14 cellular contexts compared by ENCODE assay signal in the genomic region with DNA sequence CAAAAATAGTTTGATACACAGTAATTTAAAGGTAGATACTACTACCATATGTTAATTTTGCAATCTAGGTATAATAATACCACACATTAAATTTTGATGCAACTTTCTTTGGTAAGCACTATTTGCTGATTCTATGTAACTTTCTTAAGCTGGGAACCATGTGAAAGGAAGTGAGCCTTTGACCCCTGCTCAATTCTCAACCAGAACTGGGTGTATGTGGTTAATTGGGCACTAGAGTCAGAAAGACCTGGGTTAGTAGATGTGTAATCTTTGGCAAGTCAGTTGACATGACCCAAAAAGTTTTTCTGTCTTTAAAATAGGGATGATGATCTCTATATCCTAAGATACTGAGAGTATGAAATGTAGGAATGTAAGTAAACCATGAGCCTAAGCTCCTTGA. TPM values are rescaled to one million over a fixed set of nuclear protein-coding genes. Genes with fewer than 3 reads are reported as not detected.
A peak's percentile ranks its signal among the peaks of the same experiment; 100 is the strongest.
DNase-seq lines count a peak whose midpoint lies in the region; ATAC-seq and TF ChIP-seq lines count a peak whose summit lies in the region.
"Had no signal": no experiment of that assay in that cellular context is flagged by ENCODE, and none has a peak within 500 bp of the region (broad histone marks: within the 10 kb centered on the region; RNA-seq: fewer than 3 reads in every experiment).

No MANE protein-coding gene starts in this region.

- H3K27ac ChIP-seq in neutrophil, result peak overlapping the region; percentile 68
- H3K27ac ChIP-seq: tibial nerve had no signal

- H3K4me1 ChIP-seq in neutrophil (ENCODE audit: control insufficient read depth in 1 of 2, insufficient read depth in 1 of 2, low read depth in 1 of 2, low read length in 1 of 2), result peaks cover 15 to 28% of the 10 kb centered on the region in 2 experiments
- H3K4me1 ChIP-seq: tibial nerve had no signal

- H3K27me3 Mint-ChIP-seq in activated CD8-positive, alpha-beta T cell treated with anti-CD3 and anti-CD28 coated beads, Interleukin-2, amount 10 ng/mL, durations not matched to agents 7 days and 5 days (ENCODE audit: low read depth), result peaks cover 10% of the 10 kb centered on the region
- peaks cover 4% of the 10 kb centered on the region for H3K27me3 Mint-ChIP-seq in activated CD8-positive, alpha-beta T cell treated with anti-CD3 and anti-CD28 coated beads for 36 hours
- H3K27me3 Mint-ChIP-seq: activated T-cell treated with anti-CD3 and anti-CD28 coated beads, Interleukin-2, amount 50 U/mL, for 24 hours had no signal

- peaks cover 6% of the 10 kb centered on the region for H3K36me3 Mint-ChIP-seq in activated CD8-positive, alpha-beta T cell treated with anti-CD3 and anti-CD28 coated beads, Interleukin-2, amount 10 ng/mL, durations not matched to agents 7 days and 5 days (ENCODE audit: low read depth)
- no peaks in the 10 kb centered on the region for H3K36me3 Mint-ChIP-seq in activated CD8-positive, alpha-beta T cell treated with anti-CD3 and anti-CD28 coated beads for 36 hours (ENCODE audit: low read depth)

- POLR2A ChIA-PET in activated CD8-positive, alpha-beta T cell treated with anti-CD3 and anti-CD28 coated beads, Interleukin-2, amount 10 ng/mL, durations not matched to agents 7 days and 5 days (lab: Charles Lee), result no interaction called here
- POLR2A ChIA-PET in activated CD8-positive, alpha-beta T cell treated with anti-CD3 and anti-CD28 coated beads for 36 hours (lab: Charles Lee), result no interaction called here

- no peaks in the 10 kb centered on the region for H3K27me3 ChIP-seq in neutrophil
- H3K27me3 ChIP-seq: tibial nerve had no signal

- DNase-seq in activated CD8-positive, alpha-beta T cell treated with anti-CD3 and anti-CD28 coated beads, Interleukin-2, amount 10 ng/mL, durations not matched to agents 7 days and 5 days, result no peak
- DNase-seq in activated CD8-positive, alpha-beta T cell treated with anti-CD3 and anti-CD28 coated beads for 36 hours, result no peak
- no peak for DNase-seq in NCI-H1105 (lab: John Stamatoyannopoulos, UW)
- no peak for DNase-seq in COR-L47 (lab: John Stamatoyannopoulos, UW)
- DNase-seq in iPS-NIHi7 (ENCODE audit: extremely low spot score), result no peak
- DNase-seq: activated T-cell treated with anti-CD3 and anti-CD28 coated beads, Interleukin-2, amount 50 U/mL, for 24 hours; HCEC 1CT; head of caudate nucleus; NCI-H446 treated with DMSO at 0.1 percent for 48 hours had no signal

- peak overlapping the region; percentile 72 for H3K27ac Mint-ChIP-seq in activated CD8-positive, alpha-beta T cell treated with anti-CD3 and anti-CD28 coated beads, Interleukin-2, amount 10 ng/mL, durations not matched to agents 7 days and 5 days
- no peak overlapping the region for H3K27ac Mint-ChIP-seq in activated CD8-positive, alpha-beta T cell treated with anti-CD3 and anti-CD28 coated beads for 36 hours
- H3K27ac Mint-ChIP-seq: activated T-cell treated with anti-CD3 and anti-CD28 coated beads, Interleukin-2, amount 50 U/mL, for 24 hours; nephron had no signal

- H3K9me3 ChIP-seq in neutrophil, result no peaks in the 10 kb centered on the region
- H3K9me3 ChIP-seq: tibial nerve had no signal

- H3K4me3 Mint-ChIP-seq in activated CD8-positive, alpha-beta T cell treated with anti-CD3 and anti-CD28 coated beads, Interleukin-2, amount 10 ng/mL, durations not matched to agents 7 days and 5 days, result peak overlapping the region; percentile 20
- H3K4me3 Mint-ChIP-seq in activated CD8-positive, alpha-beta T cell treated with anti-CD3 and anti-CD28 coated beads for 36 hours, result no peak overlapping the region
- H3K4me3 Mint-ChIP-seq: activated T-cell treated with anti-CD3 and anti-CD28 coated beads, Interleukin-2, amount 50 U/mL, for 24 hours; nephron had no signal

- intact Hi-C loops in activated CD8-positive, alpha-beta T cell treated with anti-CD3 and anti-CD28 coated beads for 36 hours (cut with micrococcal nuclease), result no loop called here

- TF ChIP-seq CTCF in activated CD8-positive, alpha-beta T cell treated with anti-CD3 and anti-CD28 coated beads for 36 hours (IDR thresholded peaks at IDR 0.05), result no peak
- TF ChIP-seq CTCF in neutrophil (IDR thresholded peaks at IDR 0.05), result no peak

- H3K36me3 ChIP-seq in neutrophil, result peaks cover 72% of the 10 kb centered on the region
- H3K36me3 ChIP-seq: tibial nerve had no signal

- ATAC-seq in activated CD8-positive, alpha-beta T cell treated with anti-CD3 and anti-CD28 coated beads, Interleukin-2, amount 10 ng/mL, durations not matched to agents 7 days and 5 days, result peak; percentile 30
- no peak for ATAC-seq in activated CD8-positive, alpha-beta T cell treated with anti-CD3 and anti-CD28 coated beads for 36 hours
- peak; percentile 34 for ATAC-seq in GM21737 (IDR thresholded peaks at IDR 0.05; ENCODE audit: unreplicated experiment)
- ATAC-seq in HG03571 (IDR thresholded peaks at IDR 0.05; ENCODE audit: unreplicated experiment), result peak; percentile 25

- no peak overlapping the region for H3K4me3 ChIP-seq in neutrophil (ENCODE audit: low read depth in 1 of 2, low read length in 1 of 2)
- H3K4me3 ChIP-seq: tibial nerve had no signal

- CTCF ChIA-PET in activated CD8-positive, alpha-beta T cell treated with anti-CD3 and anti-CD28 coated beads, Interleukin-2, amount 10 ng/mL, durations not matched to agents 7 days and 5 days (lab: Charles Lee), result interaction anchor here (0.8 to 1.2 kb wide), 2 partner anchors 43 to 63 kb away, joined by 3 to 5 read pairs; no protein-coding TSS in a partner anchor
- CTCF ChIA-PET in activated CD8-positive, alpha-beta T cell treated with anti-CD3 and anti-CD28 coated beads for 36 hours (lab: Charles Lee), result interaction anchor here (1.2 to 1.5 kb wide), 2 partner anchors 63 to 72 kb away, joined by 3 read pairs; no protein-coding TSS in a partner anchor

- H3K4me1 Mint-ChIP-seq in activated CD8-positive, alpha-beta T cell treated with anti-CD3 and anti-CD28 coated beads, Interleukin-2, amount 10 ng/mL, durations not matched to agents 7 days and 5 days (ENCODE audit: low read depth), result peaks cover 15% of the 10 kb centered on the region
- peaks cover 7% of the 10 kb centered on the region for H3K4me1 Mint-ChIP-seq in activated CD8-positive, alpha-beta T cell treated with anti-CD3 and anti-CD28 coated beads for 36 hours (ENCODE audit: low read depth)
- H3K4me1 Mint-ChIP-seq: nephron had no signal

- no peaks in the 10 kb centered on the region for H3K9me3 Mint-ChIP-seq in activated CD8-positive, alpha-beta T cell treated with anti-CD3 and anti-CD28 coated beads, Interleukin-2, amount 10 ng/mL, durations not matched to agents 7 days and 5 days (ENCODE audit: insufficient read depth)
- no peaks in the 10 kb centered on the region for H3K9me3 Mint-ChIP-seq in activated CD8-positive, alpha-beta T cell treated with anti-CD3 and anti-CD28 coated beads for 36 hours
- H3K9me3 Mint-ChIP-seq: activated T-cell treated with anti-CD3 and anti-CD28 coated beads, Interleukin-2, amount 50 U/mL, for 24 hours; nephron had no signal

RNA-seq across cellular contexts. Expression of gene TLR2, which starts 22.4 kb away (rescaled TPM):
- 1 to 10 TPM; 1.4 to 1.6 TPM for total RNA-seq in activated CD8-positive, alpha-beta T cell treated with anti-CD3 and anti-CD28 coated beads, Interleukin-2, amount 10 ng/mL, durations not matched to agents 7 days and 5 days
- 1 to 10 TPM in 1 of 2 experiments, under 1 TPM in 1; 0.56 to 1.8 TPM for total RNA-seq in activated CD8-positive, alpha-beta T cell treated with anti-CD3 and anti-CD28 coated beads for 36 hours

RNA-seq across cellular contexts. Expression of gene RNF175, which starts 53.3 kb away (rescaled TPM):
- not detected for total RNA-seq in activated CD8-positive, alpha-beta T cell treated with anti-CD3 and anti-CD28 coated beads, Interleukin-2, amount 10 ng/mL, durations not matched to agents 7 days and 5 days
- not detected for total RNA-seq in activated CD8-positive, alpha-beta T cell treated with anti-CD3 and anti-CD28 coated beads for 36 hours
